ENCODE assay signal across 8 cellular contexts in genomic region chr14:68795602-68796417, GRCh38. TPM values are rescaled to one million over a fixed set of nuclear protein-coding genes. Genes with fewer than 3 reads are reported as not detected.
A peak's percentile ranks its signal among the peaks of the same experiment; 100 is the strongest.
DNase-seq lines count a peak whose midpoint lies in the region; ATAC-seq and TF ChIP-seq lines count a peak whose summit lies in the region.

No MANE protein-coding gene starts in this region.

- WGBS in suprapubic skin: under 1% methylated on average over 36 of the region's 69 CpGs

- peak overlapping the region; percentile 92 for H3K9ac ChIP-seq in NT2/D1 (ENCODE audit: insufficient read length, low read depth)

- DNase-seq in AG09309 (ENCODE audit: low read depth) (no peak), NT2/D1 (ENCODE audit: low read depth, low spot score) (no peak), fibroblast of peridontal ligament (ENCODE audit: extremely low read depth) (peak; percentile 88), nephron progenitor cell (peak; percentile 77), suprapubic skin (ENCODE audit: low spot score in 2 of 2) (peak; percentile 89 to 90)

- H3K27ac ChIP-seq in suprapubic skin: peak overlapping the region; percentile 100

- H3K4me3 ChIP-seq in AG09309 (ENCODE audit: control insufficient read depth, low read depth, low read length) (peak overlapping the region; percentile 89), NT2/D1 (ENCODE audit: insufficient read length, low read depth) (peak overlapping the region; percentile 85), suprapubic skin (peak overlapping the region; percentile 66)

- peak overlapping the region; percentile 99 for H3K27ac Mint-ChIP-seq in activated T-helper 17 cell treated with anti-CD3 and anti-CD28 coated beads, Interleukin-2, amount 50 U/mL, for 72 hours
- peak overlapping the region; percentile 99 for H3K27ac Mint-ChIP-seq in nephron progenitor cell

- peaks cover 13% of the 10 kb centered on the region for H3K36me3 ChIP-seq in NT2/D1 (ENCODE audit: insufficient read depth, insufficient read length, low read length)
- H3K36me3 ChIP-seq in suprapubic skin: peaks cover 9% of the 10 kb centered on the region

- H3K4me1 ChIP-seq in NT2/D1 (ENCODE audit: insufficient read depth, insufficient read length) (peaks cover 3% of the 10 kb centered on the region), suprapubic skin (peaks cover 22% of the 10 kb centered on the region)

- ATAC-seq in HG03064 (IDR thresholded peaks at IDR 0.05; ENCODE audit: low read depth, unreplicated experiment): peak; percentile 50
- peak; percentile 50 for ATAC-seq in activated T-helper 17 cell treated with anti-CD3 and anti-CD28 coated beads, Interleukin-2, amount 50 U/mL, for 72 hours (replicated peaks)

- H3K9me3 Mint-ChIP-seq in activated T-helper 17 cell treated with anti-CD3 and anti-CD28 coated beads, Interleukin-2, amount 50 U/mL, for 72 hours: no peaks in the 10 kb centered on the region
- H3K9me3 Mint-ChIP-seq in nephron progenitor cell: peaks cover 19% of the 10 kb centered on the region

- peak overlapping the region; percentile 87 for H3K4me3 Mint-ChIP-seq in activated T-helper 17 cell treated with anti-CD3 and anti-CD28 coated beads, Interleukin-2, amount 50 U/mL, for 72 hours
- peak overlapping the region; percentile 87 for H3K4me3 Mint-ChIP-seq in nephron progenitor cell

- H3K4me1 Mint-ChIP-seq in activated T-helper 17 cell treated with anti-CD3 and anti-CD28 coated beads, Interleukin-2, amount 50 U/mL, for 72 hours: peaks cover 24% of the 10 kb centered on the region
- peaks cover 38% of the 10 kb centered on the region for H3K4me1 Mint-ChIP-seq in nephron progenitor cell

- no peaks in the 10 kb centered on the region for H3K27me3 ChIP-seq in NT2/D1 (ENCODE audit: insufficient read depth, insufficient read length)
- no peaks in the 10 kb centered on the region for H3K27me3 ChIP-seq in suprapubic skin

- no peak for TF ChIP-seq EP300 in suprapubic skin (IDR thresholded peaks at IDR 0.05)

- H3K9me3 ChIP-seq in NT2/D1 (ENCODE audit: insufficient read depth, low read length): peaks cover 8% of the 10 kb centered on the region; the same call in 1 of the 2 replicates
- no peaks in the 10 kb centered on the region for H3K9me3 ChIP-seq in suprapubic skin

- H3K36me3 Mint-ChIP-seq in activated T-helper 17 cell treated with anti-CD3 and anti-CD28 coated beads, Interleukin-2, amount 50 U/mL, for 72 hours (ENCODE audit: low read depth): peaks cover 43% of the 10 kb centered on the region
- H3K36me3 Mint-ChIP-seq in nephron progenitor cell (ENCODE audit: low read depth): peaks cover 34% of the 10 kb centered on the region

- no peaks in the 10 kb centered on the region for H3K27me3 Mint-ChIP-seq in activated T-helper 17 cell treated with anti-CD3 and anti-CD28 coated beads, Interleukin-2, amount 50 U/mL, for 72 hours
- H3K27me3 Mint-ChIP-seq in nephron progenitor cell (ENCODE audit: low read depth, poor library complexity): peaks cover 12% of the 10 kb centered on the region

- TF ChIP-seq POLR2A in GM18526 (IDR thresholded peaks at IDR 0.05; ENCODE audit: extremely low read depth, insufficient read length) (peak; percentile 75), suprapubic skin (IDR thresholded peaks at IDR 0.05) (peak; percentile 66 to 71)

- peak; percentile 56 for TF ChIP-seq CTCF in AG09309 (IDR thresholded peaks at IDR 0.05; ENCODE audit: control insufficient read depth, insufficient read depth, low read depth, low read length, missing control alignments)
- TF ChIP-seq CTCF in nephron progenitor cell (IDR thresholded peaks at IDR 0.05): peak; percentile 83
- TF ChIP-seq CTCF in suprapubic skin (IDR thresholded peaks at IDR 0.05): peak; percentile 79 to 93

RNA-seq across cellular contexts. Expression of gene ZFP36L1, which starts 2.9 kb away (rescaled TPM):
- total RNA-seq in activated T-helper 17 cell treated with anti-CD3 and anti-CD28 coated beads, Interleukin-2, amount 50 U/mL, for 72 hours: 100 to 1,000 TPM in 1 of 2 donors, 10 to 100 TPM in 1; 57.7 to 146 TPM
- total RNA-seq in suprapubic skin: 1,000 to 10,000 TPM; 1,382 to 1,995 (median 1,611) TPM

Comparison
In these comparisons a context has a peak if more than half of its experiments do, and no peak if none do; other contexts are left out.
1. DNase-seq: peak in fibroblast of peridontal ligament (single experiment), nephron progenitor cell (single experiment) and suprapubic skin (2 of 2); none in AG09309 (single experiment) and NT2/D1 (single experiment).
2. RNA of gene ZFP36L1, which starts 2.9 kb away (total RNA-seq): 1,382 to 1,995 TPM in suprapubic skin; 57.7 to 146 TPM in activated T-helper 17 cell treated with anti-CD3 and anti-CD28 coated beads, Interleukin-2, amount 50 U/mL, for 72 hours; every median in the first group is over 4 times any median in the second.
3. Peak in every context shown above with its lines, with median percentiles within 50 percentile points of each other: H3K4me3 ChIP-seq and CTCF ChIP-seq.